In genomic region chr1:199580280-199580679, GRCh38 we compare ENCODE assay signal across 33 cellular contexts.
"Had no signal": no experiment of that assay in that cellular context is flagged by ENCODE, and none has a peak within 500 bp of the region (broad histone marks: within the 10 kb centered on the region; RNA-seq: fewer than 3 reads in every experiment).

No MANE protein-coding gene starts in this region.

- H3K27ac Mint-ChIP-seq: activated B cell treated with CpG ODN at 0.5 μM for 24 hours; activated CD4-positive, alpha-beta memory T cell treated with anti-CD3 and anti-CD28 coated beads for 36 hours; activated naive CD4-positive, alpha-beta T cell treated with anti-CD3 and anti-CD28 coated beads for 36 hours; activated naive CD4-positive, alpha-beta T cell treated with anti-CD3 and anti-CD28 coated beads, Interleukin-2, amount 50 U/mL, for 72 hours; activated T-helper 1 cell treated with anti-CD3 and anti-CD28 coated beads, Interleukin-12 subunit alpha, Interleukin-12 subunit beta, Interleukin-2, Interleukin-4 antibody, amounts not matched to agents 30 ng/mL and 10 ng/mL and 1 ng/mL, durations not matched to agents 14 hours and 24 hours and 36 hours; T-helper 1 cell treated with Interleukin-12 subunit alpha and Interleukin-12 subunit beta and Interleukin-4 antibody, amounts not matched to agents 30 μg/mL and 1 μg/mL, for 36 hours; T-helper 2 cell treated with Interferon-gamma antibody and Interleukin-4, amounts not matched to agents 5 μg/mL and 100 μg/mL, for 36 hours had no signal

- H3K4me3 Mint-ChIP-seq: activated B cell treated with CpG ODN at 0.5 μM for 24 hours; activated CD4-positive, alpha-beta memory T cell treated with anti-CD3 and anti-CD28 coated beads for 36 hours; activated naive CD4-positive, alpha-beta T cell treated with anti-CD3 and anti-CD28 coated beads for 36 hours; activated T-cell treated with anti-CD3 and anti-CD28 coated beads, Interleukin-2, amount 50 U/mL, for 4 hours; activated T-helper 1 cell treated with anti-CD3 and anti-CD28 coated beads, Interleukin-12 subunit alpha, Interleukin-12 subunit beta, Interleukin-2, Interleukin-4 antibody, amounts not matched to agents 30 ng/mL and 10 ng/mL and 1 ng/mL, durations not matched to agents 14 hours and 24 hours and 36 hours; T-helper 1 cell treated with Interleukin-12 subunit alpha and Interleukin-12 subunit beta and Interleukin-4 antibody, amounts not matched to agents 30 μg/mL and 1 μg/mL, for 36 hours; T-helper 2 cell treated with Interferon-gamma antibody and Interleukin-4, amounts not matched to agents 5 μg/mL and 100 μg/mL, for 36 hours had no signal

- H3K4me1 Mint-ChIP-seq: activated B cell treated with CpG ODN at 0.5 μM for 24 hours had no signal

- ATAC-seq: activated naive CD4-positive, alpha-beta T cell treated with anti-CD3 and anti-CD28 coated beads, Interleukin-2, amount 50 U/mL, for 72 hours; activated T-cell treated with anti-CD3 and anti-CD28 coated beads, Interleukin-2, amount 50 U/mL, for 4 hours; body of pancreas; PC-3 had no signal

- H3K9me3 Mint-ChIP-seq: activated B cell treated with CpG ODN at 0.5 μM for 24 hours; activated CD4-positive, alpha-beta memory T cell treated with anti-CD3 and anti-CD28 coated beads for 36 hours; activated naive CD4-positive, alpha-beta T cell treated with anti-CD3 and anti-CD28 coated beads for 36 hours; activated naive CD4-positive, alpha-beta T cell treated with anti-CD3 and anti-CD28 coated beads, Interleukin-2, amount 50 U/mL, for 72 hours; activated T-cell treated with anti-CD3 and anti-CD28 coated beads, Interleukin-2, amount 50 U/mL, for 4 hours; activated T-helper 1 cell treated with anti-CD3 and anti-CD28 coated beads, Interleukin-12 subunit alpha, Interleukin-12 subunit beta, Interleukin-2, Interleukin-4 antibody, amounts not matched to agents 30 ng/mL and 10 ng/mL and 1 ng/mL, durations not matched to agents 14 hours and 24 hours and 36 hours; T-helper 1 cell treated with Interleukin-12 subunit alpha and Interleukin-12 subunit beta and Interleukin-4 antibody, amounts not matched to agents 30 μg/mL and 1 μg/mL, for 36 hours; T-helper 2 cell treated with Interferon-gamma antibody and Interleukin-4, amounts not matched to agents 5 μg/mL and 100 μg/mL, for 36 hours had no signal

- H3K36me3 ChIP-seq: adrenal gland, breast epithelium, Peyer's patch, SJSA1 had no signal

- H3K36me3 Mint-ChIP-seq: activated CD4-positive, alpha-beta memory T cell treated with anti-CD3 and anti-CD28 coated beads for 36 hours; activated naive CD4-positive, alpha-beta T cell treated with anti-CD3 and anti-CD28 coated beads, Interleukin-2, amount 50 U/mL, for 72 hours had no signal

- H3K9me3 ChIP-seq: adrenal gland, body of pancreas, breast epithelium, Peyer's patch, SJSA1, SK-N-SH had no signal

- H3K27ac ChIP-seq: adrenal gland, body of pancreas, breast epithelium, KMS-11, Peyer's patch, SJSA1 had no signal

- H3K4me1 ChIP-seq: adrenal gland, body of pancreas, breast epithelium, Peyer's patch, SJSA1 had no signal

- H3K4me3 ChIP-seq: adrenal gland, body of pancreas, breast epithelium, Peyer's patch, SJSA1 had no signal

- H3K27me3 ChIP-seq: adrenal gland, body of pancreas, breast epithelium, Peyer's patch, SJSA1 had no signal

- DNase-seq: activated B cell treated with CpG ODN at 0.5 μM for 24 hours; activated CD4-positive, alpha-beta memory T cell treated with anti-CD3 and anti-CD28 coated beads for 36 hours; activated CD4-positive, alpha-beta T cell treated with anti-CD3 and anti-CD28 coated beads for 4 hours; activated CD4-positive, alpha-beta T cell treated with anti-CD3 and anti-CD28 coated beads, Interleukin-2, amount 50 U/mL, for 1 hour; activated CD4-positive, CD25-positive, alpha-beta regulatory T cell treated with anti-CD3 and anti-CD28 coated beads, Interleukin-2, amount 50 U/mL, for 72 hours; activated CD8-positive, alpha-beta memory T cell treated with anti-CD3 and anti-CD28 coated beads, Interleukin-2, amount 50 U/mL, for 4 hours; activated gamma-delta T cell treated with Interleukin-2 at 50 U/mL for 16 hours; activated naive CD4-positive, alpha-beta T cell treated with anti-CD3 and anti-CD28 coated beads for 36 hours; activated T-cell treated with anti-CD3 and anti-CD28 coated beads for 4 hours; activated T-cell treated with anti-CD3 and anti-CD28 coated beads, Interleukin-2, amount 50 U/mL, for 4 hours; adrenal gland; body of pancreas; NCI-H1092 treated with DMSO at 0.1 percent for 48 hours; NCI-H1417; NCI-H146; NCI-H1930; NCI-H2081 treated with DMSO at 0.1 percent for 48 hours; NCI-H2171; NCI-H510A; NCI-H69; NK-92 treated with Interleukin-12 subunit alpha and Interleukin-12 subunit beta, amount 100 ng/mL, for 24 hours; PC-3; Peyer's patch; RPMI8226; SHP77 treated with DMSO at 0.1 percent for 48 hours; SK-N-SH had no signal
